ENCODE assay signal across 6 cellular contexts in genomic region chr3:56952051-56952450, GRCh38.
"Had no signal": no experiment of that assay in that cellular context is flagged by ENCODE, and none has a peak within 500 bp of the region (broad histone marks: within the 10 kb centered on the region; RNA-seq: fewer than 3 reads in every experiment).

No MANE protein-coding gene starts in this region.

- H3K4me3 ChIP-seq: GM23338 had no signal

- H3K27ac ChIP-seq: HL-60 had no signal

- H2AFZ ChIP-seq: GM23338 had no signal

- DNase-seq: H9, HCEC 1CT, KBM-7 had no signal

- H3K4me2 ChIP-seq: GM23338 had no signal

- ATAC-seq: GM23338, HepG2 had no signal
